In the genomic region with DNA sequence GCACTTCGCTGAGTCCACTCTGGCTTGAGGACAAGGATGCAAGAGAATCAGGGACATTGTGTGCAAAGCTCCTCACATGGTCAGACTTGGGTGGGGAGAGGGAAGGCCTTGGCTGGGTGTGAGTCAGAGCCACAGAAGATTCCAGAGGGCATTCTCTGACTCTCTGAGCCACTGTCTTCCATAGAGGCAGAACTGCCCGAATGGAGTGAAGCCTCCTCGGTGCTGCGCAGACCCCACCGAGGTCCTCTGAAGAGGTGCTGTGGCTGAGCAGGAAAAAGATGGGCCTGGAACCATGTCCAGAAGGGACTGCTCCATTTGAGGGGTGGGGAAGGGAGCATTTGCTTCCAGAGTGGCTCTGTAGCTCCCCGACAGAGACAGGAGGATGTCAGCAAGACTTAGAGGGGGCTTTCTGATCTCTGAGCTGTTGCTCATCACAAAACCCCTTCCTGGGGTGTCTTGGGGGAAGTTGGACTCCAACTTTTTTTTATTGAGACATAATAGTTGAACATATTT, we compare ENCODE assay signal across 15 cellular contexts.
DNase-seq lines count a peak whose midpoint lies in the region; ATAC-seq and TF ChIP-seq lines count a peak whose summit lies in the region.
"Had no signal": no experiment of that assay in that cellular context is flagged by ENCODE, and none has a peak within 500 bp of the region (broad histone marks: within the 10 kb centered on the region; RNA-seq: fewer than 3 reads in every experiment).

No MANE protein-coding gene starts in this region.

- TF ChIP-seq CTCF in activated B cell treated with CpG ODN at 0.5 μM for 24 hours (IDR thresholded peaks at IDR 0.05): no peak
- no peak for TF ChIP-seq CTCF in sigmoid colon (IDR thresholded peaks at IDR 0.05)
- TF ChIP-seq CTCF in GM10266 (IDR thresholded peaks at IDR 0.05; ENCODE audit: control insufficient read depth, insufficient read depth, low read depth, missing control alignments): no peak

- no peak for TF ChIP-seq POLR2A in sigmoid colon (IDR thresholded peaks at IDR 0.05)

- H3K4me3 Mint-ChIP-seq in activated B cell treated with CpG ODN at 0.5 μM for 24 hours: no peak overlapping the region
- H3K4me3 Mint-ChIP-seq: activated naive CD4-positive, alpha-beta T cell treated with anti-CD3 and anti-CD28 coated beads, Interleukin-2, amount 50 U/mL, for 24 hours; CD14-positive monocyte; stimulated activated memory B cell treated with anti-CD40 and anti-IgM and Interleukin-4, amounts not matched to agents 10 μg/mL and 1 μg/mL and 100 μg/mL, for 72 hours had no signal

- H3K4me1 Mint-ChIP-seq in activated B cell treated with CpG ODN at 0.5 μM for 24 hours: no peaks in the 10 kb centered on the region
- H3K4me1 Mint-ChIP-seq: activated naive CD4-positive, alpha-beta T cell treated with anti-CD3 and anti-CD28 coated beads, Interleukin-2, amount 50 U/mL, for 24 hours; CD14-positive monocyte; stimulated activated memory B cell treated with anti-CD40 and anti-IgM and Interleukin-4, amounts not matched to agents 10 μg/mL and 1 μg/mL and 100 μg/mL, for 72 hours had no signal

- no peaks in the 10 kb centered on the region for H3K27me3 ChIP-seq in sigmoid colon

- CTCF ChIA-PET in activated B cell treated with CpG ODN at 0.5 μM for 24 hours (lab: Charles Lee): interaction anchor here (1.6 kb wide), 1 partner anchor 15 kb away, joined by 5 read pairs; no protein-coding TSS in a partner anchor

- H3K9me3 ChIP-seq in sigmoid colon: no peaks in the 10 kb centered on the region
- H3K9me3 ChIP-seq: HAP-1, prostate gland had no signal

- WGBS in sigmoid colon, 2 donors: 90 to 94% methylated on average over 6 of the region's 6 CpGs

- H3K36me3 Mint-ChIP-seq in activated B cell treated with CpG ODN at 0.5 μM for 24 hours (ENCODE audit: low read depth): no peaks in the 10 kb centered on the region
- H3K36me3 Mint-ChIP-seq: activated naive CD4-positive, alpha-beta T cell treated with anti-CD3 and anti-CD28 coated beads, Interleukin-2, amount 50 U/mL, for 24 hours; CD14-positive monocyte; stimulated activated memory B cell treated with anti-CD40 and anti-IgM and Interleukin-4, amounts not matched to agents 10 μg/mL and 1 μg/mL and 100 μg/mL, for 72 hours had no signal

- H3K36me3 ChIP-seq in sigmoid colon: no peaks in the 10 kb centered on the region
- H3K36me3 ChIP-seq: HAP-1, prostate gland had no signal

- POLR2A ChIA-PET in activated B cell treated with CpG ODN at 0.5 μM for 24 hours (lab: Charles Lee): no interaction called here

- no peak overlapping the region for H3K4me3 ChIP-seq in sigmoid colon
- H3K4me3 ChIP-seq: HAP-1, prostate gland had no signal

- H3K27me3 Mint-ChIP-seq in activated B cell treated with CpG ODN at 0.5 μM for 24 hours: no peaks in the 10 kb centered on the region
- H3K27me3 Mint-ChIP-seq: activated naive CD4-positive, alpha-beta T cell treated with anti-CD3 and anti-CD28 coated beads, Interleukin-2, amount 50 U/mL, for 24 hours had no signal

- intact Hi-C loops in activated B cell treated with CpG ODN at 0.5 μM for 24 hours (cut with micrococcal nuclease): no loop called here
- intact Hi-C loops in cardiac septum (cut with DNase I): no loop called here
- intact Hi-C loops in sigmoid colon (cut with DNase I): no loop called here

- no peak for TF ChIP-seq EP300 in sigmoid colon (IDR thresholded peaks at IDR 0.05)

- H3K4me1 ChIP-seq in sigmoid colon: no peaks in the 10 kb centered on the region
- H3K4me1 ChIP-seq: HAP-1, prostate gland had no signal

- no peaks in the 10 kb centered on the region for H3K9me3 Mint-ChIP-seq in activated B cell treated with CpG ODN at 0.5 μM for 24 hours
- H3K9me3 Mint-ChIP-seq: activated naive CD4-positive, alpha-beta T cell treated with anti-CD3 and anti-CD28 coated beads, Interleukin-2, amount 50 U/mL, for 24 hours; stimulated activated memory B cell treated with anti-CD40 and anti-IgM and Interleukin-4, amounts not matched to agents 10 μg/mL and 1 μg/mL and 100 μg/mL, for 72 hours had no signal

- no peak for ATAC-seq in activated B cell treated with CpG ODN at 0.5 μM for 24 hours (ENCODE audit: low read depth)
- no peak for ATAC-seq in GM21576 (IDR thresholded peaks at IDR 0.05; ENCODE audit: unreplicated experiment)
- ATAC-seq: stimulated activated memory B cell treated with anti-CD40 and anti-IgM and Interleukin-4, amounts not matched to agents 10 μg/mL and 1 μg/mL and 100 μg/mL, for 72 hours had no signal

- peak; percentile 9 for DNase-seq in EL
- peak; percentile 9 for DNase-seq in activated B cell treated with CpG ODN at 0.5 μM for 24 hours
- peak; percentile 59 for DNase-seq in cardiac septum (ENCODE audit: low spot score)
- DNase-seq in sigmoid colon: peak; percentile 85
- DNase-seq in GM19238 (ENCODE audit: insufficient read length, low spot score): no peak
- no peak for DNase-seq in GM10266 (ENCODE audit: extremely low spot score)
- no peak for DNase-seq in stimulated activated naive CD4-positive, alpha-beta T cell treated with Interleukin-2 at 50 U/mL for 16 hours (lab: John Stamatoyannopoulos, UW)
- DNase-seq: activated CD4-positive, alpha-beta T cell treated with anti-CD3 and anti-CD28 coated beads, Interleukin-2, amount 50 U/mL, for 48 hours; NCI-H187 had no signal

- no peak overlapping the region for H3K27ac Mint-ChIP-seq in activated B cell treated with CpG ODN at 0.5 μM for 24 hours
- H3K27ac Mint-ChIP-seq: activated naive CD4-positive, alpha-beta T cell treated with anti-CD3 and anti-CD28 coated beads, Interleukin-2, amount 50 U/mL, for 24 hours; CD14-positive monocyte; stimulated activated memory B cell treated with anti-CD40 and anti-IgM and Interleukin-4, amounts not matched to agents 10 μg/mL and 1 μg/mL and 100 μg/mL, for 72 hours had no signal

- peak overlapping the region in 1 of 4 donors; percentile 57 for H3K27ac ChIP-seq in sigmoid colon
- H3K27ac ChIP-seq: prostate gland had no signal

Comparison
In these comparisons a context has a peak if more than half of its experiments do, and no peak if none do; other contexts are left out.
1. DNase-seq: peak in EL (single experiment), activated B cell treated with CpG ODN at 0.5 μM for 24 hours (single experiment), cardiac septum (single experiment) and sigmoid colon (single experiment); none in GM19238 (single experiment), GM10266 (single experiment) and stimulated activated naive CD4-positive, alpha-beta T cell treated with Interleukin-2 at 50 U/mL for 16 hours (single experiment).